Comparison of ENCODE assay signal across 6 cellular contexts in the genomic region with DNA sequence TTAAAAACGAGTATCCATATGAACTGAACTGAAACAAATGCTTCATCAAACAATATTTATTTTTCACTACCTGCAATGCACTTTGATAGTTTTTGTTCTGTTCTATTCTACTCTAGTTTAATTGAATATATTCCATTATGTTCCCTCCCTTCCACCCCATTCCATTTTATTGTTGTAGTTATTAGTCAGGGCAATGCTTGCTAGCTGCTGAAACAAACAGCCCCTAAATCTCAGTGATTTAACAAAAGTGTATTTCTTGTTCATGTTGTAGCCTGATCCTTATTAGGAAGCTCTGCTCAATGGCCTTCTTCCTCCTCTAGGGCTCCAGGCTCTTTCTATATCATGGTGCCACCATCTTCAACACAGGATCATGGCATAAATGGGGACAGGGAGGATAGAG.
"Had no signal": no experiment of that assay in that cellular context is flagged by ENCODE, and none has a peak within 500 bp of the region (broad histone marks: within the 10 kb centered on the region; RNA-seq: fewer than 3 reads in every experiment).

No MANE protein-coding gene starts in this region.

- H3K4me2 ChIP-seq: KMS-11 had no signal

- DNase-seq: IMR-90, KBM-7, KG1 had no signal

- H3K27ac ChIP-seq: HL-60, KMS-11 had no signal

- FAIRE-seq: HTR-8/SVneo had no signal

- H3K9ac ChIP-seq: KMS-11 had no signal
